In genomic region chr9:125440411-125440810, GRCh38 we compare ENCODE assay signal across 29 cellular contexts.
DNase-seq lines count a peak whose midpoint lies in the region; ATAC-seq and TF ChIP-seq lines count a peak whose summit lies in the region.
"Had no signal": no experiment of that assay in that cellular context is flagged by ENCODE, and none has a peak within 500 bp of the region (broad histone marks: within the 10 kb centered on the region; RNA-seq: fewer than 3 reads in every experiment).

No MANE protein-coding gene starts in this region.

- no peaks in the 10 kb centered on the region for H3K27me3 ChIP-seq in osteoblast (ENCODE audit: insufficient read depth, low read length)
- no peaks in the 10 kb centered on the region for H3K27me3 ChIP-seq in uterus
- H3K27me3 ChIP-seq: brain microvascular endothelial cell, heart right ventricle, neural progenitor cell, thyroid gland had no signal

- no peak overlapping the region for H3K4me3 ChIP-seq in osteoblast (ENCODE audit: insufficient read depth, low read length)
- H3K4me3 ChIP-seq in uterus: no peak overlapping the region
- H3K4me3 ChIP-seq: A549, HAP-1, heart right ventricle, neural progenitor cell, thyroid gland had no signal

- no peak for ATAC-seq in GM21447 (IDR thresholded peaks at IDR 0.05; ENCODE audit: unreplicated experiment)
- ATAC-seq: A549; activated T-cell treated with anti-CD3 and anti-CD28 coated beads, Interleukin-2, amount 50 U/mL, for 72 hours; effector memory CD8-positive, alpha-beta T cell; heart right ventricle; stimulated activated naive CD8-positive, alpha-beta T cell treated with anti-CD3 and anti-CD28 coated beads, Interleukin-15, amount 100 ng/mL, for 72 hours had no signal

- no peak for TF ChIP-seq POLR2A in uterus (IDR thresholded peaks at IDR 0.05)

- TF ChIP-seq CTCF in osteoblast (IDR thresholded peaks at IDR 0.05; ENCODE audit: extremely low read depth, low read depth, low read length) (no peak), uterus (IDR thresholded peaks at IDR 0.05) (no peak)

- H4K20me1 ChIP-seq in osteoblast (ENCODE audit: insufficient read depth, low read length): no peaks in the 10 kb centered on the region

- no peak overlapping the region for H2AFZ ChIP-seq in osteoblast (ENCODE audit: low read length)
- H2AFZ ChIP-seq: neural progenitor cell had no signal

- intact Hi-C loops in uterus (cut with DNase I; ENCODE audit: low total_unique reads): no loop called here

- H3K79me2 ChIP-seq in osteoblast (ENCODE audit: insufficient read depth, low read length): no peaks in the 10 kb centered on the region

- H3K4me1 ChIP-seq in osteoblast (ENCODE audit: insufficient read depth, low read length) (no peaks in the 10 kb centered on the region), uterus (no peaks in the 10 kb centered on the region)
- H3K4me1 ChIP-seq: A549, Caco-2, HAP-1 had no signal

- H3K9me3 ChIP-seq in osteoblast (ENCODE audit: low read depth, low read length): no peaks in the 10 kb centered on the region
- H3K9me3 ChIP-seq in uterus: no peaks in the 10 kb centered on the region
- H3K9me3 ChIP-seq: A549, Caco-2, HAP-1, heart right ventricle, thyroid gland had no signal

- no peak overlapping the region for H3K27ac ChIP-seq in osteoblast (ENCODE audit: low read depth, low read length)
- H3K27ac ChIP-seq in uterus: no peak overlapping the region
- H3K27ac ChIP-seq: A549, brain microvascular endothelial cell, heart right ventricle, neural progenitor cell, thyroid gland, VCaP had no signal

- DNase-seq in NCI-H2107 treated with DMSO at 0.1 percent for 48 hours (lab: John Stamatoyannopoulos, UW; ENCODE audit: unreplicated experiment): peak; percentile 9
- DNase-seq in NCI-H2107 (lab: John Stamatoyannopoulos, UW): no peak
- peak; percentile 46 for DNase-seq in DMS79 (lab: John Stamatoyannopoulos, UW)
- DNase-seq in cerebellum (ENCODE audit: low spot score): peak; percentile 17
- peak; percentile 65 for DNase-seq in osteoblast (ENCODE audit: insufficient read length, low spot score, missing footprints)
- no peak for DNase-seq in uterus
- DNase-seq in NCI-H526 treated with DMSO at 0.1 percent for 48 hours (lab: John Stamatoyannopoulos, UW): no peak
- DNase-seq: activated CD4-positive, alpha-beta T cell treated with anti-CD3 and anti-CD28 coated beads for 48 hours; activated naive CD4-positive, alpha-beta T cell treated with anti-CD3 and anti-CD28 coated beads for 36 hours; activated T-cell treated with anti-CD3 and anti-CD28 coated beads, Interleukin-2, amount 50 U/mL, for 72 hours; brain microvascular endothelial cell; Caco-2; effector memory CD8-positive, alpha-beta T cell; erythroblast; foreskin fibroblast; heart right ventricle; KG1; MM.1S; NCI-H1436 treated with DMSO at 0.1 percent for 48 hours; NCI-H510A; NK-92 treated with Interleukin-12 subunit alpha and Interleukin-12 subunit beta, amount 100 ng/mL, for 24 hours; SHP77; stimulated activated naive CD8-positive, alpha-beta T cell treated with anti-CD3 and anti-CD28 coated beads, Interleukin-15, amount 100 ng/mL, for 72 hours had no signal

- no peak overlapping the region for H3K4me2 ChIP-seq in osteoblast (ENCODE audit: insufficient read depth, low read length)
- H3K4me2 ChIP-seq: A549, neural progenitor cell had no signal

- H3K36me3 ChIP-seq in osteoblast (ENCODE audit: insufficient read depth, low read length): peaks cover 24% of the 10 kb centered on the region
- no peaks in the 10 kb centered on the region for H3K36me3 ChIP-seq in uterus
- H3K36me3 ChIP-seq: HAP-1, neural progenitor cell, thyroid gland had no signal

Comparison
In these comparisons a context has a peak if more than half of its experiments do, and no peak if none do; other contexts are left out.
1. DNase-seq: peak in NCI-H2107 treated with DMSO at 0.1 percent for 48 hours (single experiment), DMS79 (single experiment), cerebellum (single experiment) and osteoblast (single experiment); none in NCI-H2107 (single experiment), uterus (0 of 2) and NCI-H526 treated with DMSO at 0.1 percent for 48 hours (single experiment).